22 cellular contexts compared by ENCODE assay signal in the genomic region with DNA sequence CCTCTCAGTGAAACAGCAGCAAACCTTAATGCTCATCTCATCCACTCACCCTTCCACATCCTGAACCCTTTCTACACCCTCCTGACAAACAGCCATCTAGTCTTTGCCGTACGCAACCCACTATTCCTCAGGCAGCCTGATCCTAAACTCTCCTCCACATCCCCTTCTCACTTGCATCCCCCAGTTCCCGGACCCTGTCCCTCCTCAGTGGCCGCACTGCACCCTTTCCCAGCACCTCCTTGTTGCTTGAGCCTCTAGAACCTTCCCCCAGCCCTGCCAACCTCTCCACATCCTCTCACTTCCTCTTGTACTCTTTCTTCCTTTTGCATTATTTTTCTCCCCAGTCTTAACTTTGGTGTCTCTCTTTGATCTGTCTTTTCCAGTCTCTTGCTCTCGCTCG. TPM values are rescaled to one million over a fixed set of nuclear protein-coding genes. Genes with fewer than 3 reads are reported as not detected.
DNase-seq lines count a peak whose midpoint lies in the region; ATAC-seq, FAIRE-seq and TF ChIP-seq lines count a peak whose summit lies in the region.
"Had no signal": no experiment of that assay in that cellular context is flagged by ENCODE, and none has a peak within 500 bp of the region (broad histone marks: within the 10 kb centered on the region; RNA-seq: fewer than 3 reads in every experiment).

No MANE protein-coding gene starts in this region.

- H3K36me3 ChIP-seq in OCI-LY7 (ENCODE audit: insufficient read depth, low read length): no peaks in the 10 kb centered on the region
- H3K36me3 ChIP-seq in iPS-20b (ENCODE audit: insufficient read depth, low read depth, low read length): no peaks in the 10 kb centered on the region
- no peaks in the 10 kb centered on the region for H3K36me3 ChIP-seq in upper lobe of right lung
- H3K36me3 ChIP-seq: BE2C, gastrocnemius medialis, upper lobe of left lung had no signal

- H3K27ac ChIP-seq in OCI-LY7 (ENCODE audit: low read depth, low read length, poor library complexity, severe bottlenecking): peak overlapping the region; percentile 51
- peak overlapping the region; percentile 72 for H3K27ac ChIP-seq in iPS-20b (ENCODE audit: low read length)
- no peak overlapping the region for H3K27ac ChIP-seq in upper lobe of right lung
- H3K27ac ChIP-seq: gastrocnemius medialis, SK-N-MC, upper lobe of left lung had no signal

- TF ChIP-seq CTCF in OCI-LY7 (conservative IDR thresholded peaks at IDR 0.05; ENCODE audit: low read length): no peak
- TF ChIP-seq CTCF in upper lobe of right lung (IDR thresholded peaks at IDR 0.05): no peak
- no peak for TF ChIP-seq CTCF in GM13977 (IDR thresholded peaks at IDR 0.05; ENCODE audit: extremely low read depth, insufficient read depth, missing control alignments)

- FAIRE-seq in GM19239 (lab: Jason Lieb, UNC): no peak
- FAIRE-seq: A204.1, D721Med had no signal

- H3K4me2 ChIP-seq in OCI-LY7 (ENCODE audit: low read length): peak overlapping the region; percentile 44

- ATAC-seq in upper lobe of right lung (no peak), GM21737 (IDR thresholded peaks at IDR 0.05; ENCODE audit: unreplicated experiment) (no peak)
- ATAC-seq: esophagus mucosa, gastrocnemius medialis, Panc1 had no signal

- peak overlapping the region; percentile 43; the same call in 1 of the 2 replicates for H3K9ac ChIP-seq in iPS-20b (ENCODE audit: low read depth, low read length)

- H3K4me3 ChIP-seq in OCI-LY7 (ENCODE audit: low read depth, low read length, poor library complexity, severe bottlenecking) (no peak overlapping the region), iPS-20b (ENCODE audit: low read length) (no peak overlapping the region), upper lobe of right lung (peak overlapping the region; percentile 25)
- H3K4me3 ChIP-seq: gastrocnemius medialis, SK-N-MC had no signal

- peak overlapping the region; percentile 96 for H2AFZ ChIP-seq in OCI-LY7 (ENCODE audit: low read length)

- no peaks in the 10 kb centered on the region for H3K27me3 ChIP-seq in iPS-20b (ENCODE audit: insufficient read depth, low read length)
- H3K27me3 ChIP-seq in upper lobe of right lung: no peaks in the 10 kb centered on the region
- H3K27me3 ChIP-seq: BE2C, upper lobe of left lung had no signal

- POLR2A ChIA-PET in OCI-LY7 (lab: Charles Lee): interaction anchor here (0.7 kb wide), 1 partner anchor 184 kb away, joined by 3 read pairs; no protein-coding TSS in a partner anchor

- in situ Hi-C loops in GM13977 (cut with MboI; ENCODE audit: low pct_unique_long_range_greater_than_20kb, low sequenced_read_pairs, unreplicated experiment): no loop called here

- H3K9me2 ChIP-seq in OCI-LY7 (ENCODE audit: insufficient read depth, low read length): no peaks in the 10 kb centered on the region

- no peaks in the 10 kb centered on the region for H3K79me2 ChIP-seq in OCI-LY7 (ENCODE audit: insufficient read depth, low read depth, low read length)

- intact Hi-C loops in OCI-LY7 (cut with micrococcal nuclease; ENCODE audit: unreplicated experiment): loop anchor here (1.0 kb wide), 1 partner anchor 19 kb away; no protein-coding TSS in a partner anchor
- intact Hi-C loops in upper lobe of right lung (cut with DNase I): no loop called here

- BruUV-seq in OCI-LY7 (replicated peaks; lab: Mats Ljungman, UMichigan): no TSS peak

- H4K20me1 ChIP-seq in OCI-LY7 (ENCODE audit: insufficient read depth, low read length): no peaks in the 10 kb centered on the region

- CTCF ChIA-PET in OCI-LY7 (lab: Charles Lee; ENCODE audit: unreplicated experiment): no interaction called here

- H3K9me3 ChIP-seq in OCI-LY7 (ENCODE audit: low read length): no peaks in the 10 kb centered on the region
- H3K9me3 ChIP-seq in iPS-20b (ENCODE audit: insufficient read depth, low read depth, low read length): no peaks in the 10 kb centered on the region
- no peaks in the 10 kb centered on the region for H3K9me3 ChIP-seq in upper lobe of right lung
- H3K9me3 ChIP-seq: BE2C, gastrocnemius medialis, upper lobe of left lung had no signal

- peaks cover 65% of the 10 kb centered on the region for H3K4me1 ChIP-seq in OCI-LY7 (ENCODE audit: insufficient read depth, low read length, poor library complexity, severe bottlenecking)
- H3K4me1 ChIP-seq in iPS-20b (ENCODE audit: insufficient read depth, low read length): peaks cover 17% of the 10 kb centered on the region; the same call in 1 of the 2 replicates
- no peaks in the 10 kb centered on the region for H3K4me1 ChIP-seq in upper lobe of right lung
- H3K4me1 ChIP-seq: BE2C, gastrocnemius medialis, upper lobe of left lung had no signal

- DNase-seq in activated effector memory CD4-positive, alpha-beta T cell treated with anti-CD3 and anti-CD28 coated beads, Interleukin-2, amount 50 U/mL, for 16 hours: peak; percentile 21
- no peak for DNase-seq in activated effector memory CD4-positive, alpha-beta T cell treated with Interleukin-2 at 50 U/mL for 16 hours
- DNase-seq in OCI-LY7 (ENCODE audit: low spot score): no peak
- no peak for DNase-seq in upper lobe of right lung
- DNase-seq in GM13977 (ENCODE audit: low spot score): no peak
- no peak for DNase-seq in GM19239 (ENCODE audit: insufficient read length, low spot score)
- DNase-seq: activated B cell treated with CpG ODN at 0.5 μM for 24 hours; activated T-cell treated with anti-CD3 and anti-CD28 coated beads, Interleukin-2, amount 50 U/mL, for 24 hours; BE2C; cerebellar nuclear complex; gastrocnemius medialis; NCI-H1694; stimulated activated CD4-positive, alpha-beta T cell treated with anti-CD3 and anti-CD28 coated beads, Interleukin-4, amount 100 ng/mL, for 4 hours; upper lobe of left lung had no signal

RNA-seq across cellular contexts. Expression of a gene that starts 42.9 kb away (rescaled TPM):
- 0.05 TPM in 1 of 2 replicates, not detected in the other for total RNA-seq in OCI-LY7 (2014; rRNA removed; shearing (Covaris generic))
- total RNA-seq in OCI-LY7 (2022) (not detected in 2 replicates), upper lobe of right lung (4.6 TPM)
- total RNA-seq: activated B cell treated with CpG ODN at 0.5 μM for 24 hours, MCF 10A had no signal
